Comparison of ENCODE assay signal across 14 cellular contexts in genomic region chr3:10206166-10206511, GRCh38. TPM values are rescaled to one million over a fixed set of nuclear protein-coding genes. Genes with fewer than 3 reads are reported as not detected.
DNase-seq lines count a peak whose midpoint lies in the region; ATAC-seq and TF ChIP-seq lines count a peak whose summit lies in the region.
"Had no signal": no experiment of that assay in that cellular context is flagged by ENCODE, and none has a peak within 500 bp of the region (broad histone marks: within the 10 kb centered on the region; RNA-seq: fewer than 3 reads in every experiment).

No MANE protein-coding gene starts in this region.

- DNase-seq in GM23338 (ENCODE audit: low spot score) (no peak), fibroblast of lung (ENCODE audit: low read depth in 2 of 2) (no peak), NCI-H1105 treated with DMSO at 0.1 percent for 48 hours (lab: John Stamatoyannopoulos, UW) (no peak), NCI-H2171 (lab: John Stamatoyannopoulos, UW) (no peak), AG08395 (ENCODE audit: low spot score) (no peak)
- no peak for DNase-seq in activated T-cell treated with anti-CD3 and anti-CD28 coated beads, Interleukin-2, amount 50 U/mL, for 72 hours
- DNase-seq: Kasumi-1; NCI-H1436; stimulated activated naive CD4-positive, alpha-beta T cell had no signal

- no peaks in the 10 kb centered on the region for H3F3A ChIP-seq in GM23338 (replicated peaks; ENCODE audit: low read depth)

- no peak overlapping the region for H3K9ac ChIP-seq in fibroblast of lung (ENCODE audit: insufficient read depth, low read length)
- H3K9ac ChIP-seq in skeletal muscle satellite cell (ENCODE audit: low read depth, low read length): peak overlapping the region; percentile 6

- no peaks in the 10 kb centered on the region for H3K9me3 Mint-ChIP-seq in GM23338
- no peaks in the 10 kb centered on the region for H3K9me3 Mint-ChIP-seq in activated T-cell treated with anti-CD3 and anti-CD28 coated beads, Interleukin-2, amount 50 U/mL, for 72 hours

- peak; percentile 63 for ATAC-seq in GM23338
- ATAC-seq in activated T-cell treated with anti-CD3 and anti-CD28 coated beads, Interleukin-2, amount 50 U/mL, for 72 hours (replicated peaks in 1 of 2): no peak
- ATAC-seq: GM12878 had no signal

- no peak for TF ChIP-seq CTCF in GM23338 (conservative IDR thresholded peaks at IDR 0.05; ENCODE audit: low read depth in 2 of 2)
- no peak for TF ChIP-seq CTCF in fibroblast of lung (conservative IDR thresholded peaks at IDR 0.05 in 1 of 2, IDR thresholded peaks at IDR 0.05 in 1 of 2; ENCODE audit: low read depth in 1 of 2, low read length in 2 of 2)

- no peaks in the 10 kb centered on the region for H4K20me1 ChIP-seq in GM23338 (replicated peaks; ENCODE audit: insufficient read depth)
- H4K20me1 ChIP-seq in fibroblast of lung (ENCODE audit: control insufficient read depth, extremely low read depth, insufficient read depth, low read length): no peaks in the 10 kb centered on the region

- H3K36me3 Mint-ChIP-seq in GM23338 (ENCODE audit: low read depth): no peaks in the 10 kb centered on the region
- peaks cover 0 to 2% of the 10 kb centered on the region in 2 donors for H3K36me3 Mint-ChIP-seq in activated T-cell treated with anti-CD3 and anti-CD28 coated beads, Interleukin-2, amount 50 U/mL, for 72 hours (ENCODE audit: insufficient read depth in 2 of 2)

- H3K27me3 ChIP-seq in GM23338 (ENCODE audit: insufficient read depth) (no peaks in the 10 kb centered on the region), fibroblast of lung (ENCODE audit: control insufficient read depth, insufficient read depth, low read length) (no peaks in the 10 kb centered on the region), skeletal muscle satellite cell (ENCODE audit: control insufficient read depth, insufficient read depth, low read length) (no peaks in the 10 kb centered on the region)
- H3K27me3 ChIP-seq: uterus had no signal

- H3K27ac ChIP-seq in GM23338 (ENCODE audit: low read depth): no peak overlapping the region
- H3K27ac ChIP-seq in angular gyrus (ENCODE audit: low read depth, low read length): peak overlapping the region; percentile 57
- peak overlapping the region; percentile 87 for H3K27ac ChIP-seq in fibroblast of lung (ENCODE audit: insufficient read depth, low read length)
- H3K27ac ChIP-seq: C4-2B had no signal

- no peaks in the 10 kb centered on the region for H3K4me1 Mint-ChIP-seq in GM23338
- peaks cover 41% of the 10 kb centered on the region for H3K4me1 Mint-ChIP-seq in activated T-cell treated with anti-CD3 and anti-CD28 coated beads, Interleukin-2, amount 50 U/mL, for 72 hours (ENCODE audit: low read depth)

- H3K9me3 ChIP-seq in fibroblast of lung (ENCODE audit: control insufficient read depth, insufficient read depth, low read depth, low read length) (no peaks in the 10 kb centered on the region), skeletal muscle satellite cell (replicated peaks; ENCODE audit: low read length) (no peaks in the 10 kb centered on the region)
- H3K9me3 ChIP-seq: uterus had no signal

- H3K27ac Mint-ChIP-seq in GM23338: no peak overlapping the region
- H3K27ac Mint-ChIP-seq in activated T-cell treated with anti-CD3 and anti-CD28 coated beads, Interleukin-2, amount 50 U/mL, for 72 hours: no peak overlapping the region

- H3K9me2 ChIP-seq in GM23338 (ENCODE audit: insufficient read depth): no peaks in the 10 kb centered on the region

- H3K4me3 ChIP-seq in GM23338 (no peak overlapping the region), fibroblast of lung (replicated peaks in 1 of 4; ENCODE audit: control extremely low read depth in 1 of 4, insufficient read depth in 1 of 4, low read depth in 3 of 4, low read length in 4 of 4) (no peak overlapping the region), skeletal muscle satellite cell (ENCODE audit: low read length) (peak overlapping the region; percentile 5)
- H3K4me3 ChIP-seq: GM12878, uterus had no signal

- no peak overlapping the region for H2AFZ ChIP-seq in GM23338
- no peak overlapping the region for H2AFZ ChIP-seq in fibroblast of lung (ENCODE audit: low read length)

- H3K79me2 ChIP-seq in GM23338 (replicated peaks; ENCODE audit: insufficient read depth) (no peaks in the 10 kb centered on the region), fibroblast of lung (ENCODE audit: control insufficient read depth, insufficient read depth, low read length) (no peaks in the 10 kb centered on the region)

- H3K27me3 Mint-ChIP-seq in GM23338 (ENCODE audit: insufficient read depth, low read depth, poor library complexity): peaks cover 5% of the 10 kb centered on the region
- H3K27me3 Mint-ChIP-seq in activated T-cell treated with anti-CD3 and anti-CD28 coated beads, Interleukin-2, amount 50 U/mL, for 72 hours (ENCODE audit: low read depth): no peaks in the 10 kb centered on the region

- H3K4me1 ChIP-seq in GM23338 (ENCODE audit: insufficient read depth) (no peaks in the 10 kb centered on the region), fibroblast of lung (ENCODE audit: control insufficient read depth, extremely low read depth, insufficient read depth, low read length) (peaks cover 16% of the 10 kb centered on the region), skeletal muscle satellite cell (ENCODE audit: control insufficient read depth, insufficient read depth, low read length) (peaks cover 30% of the 10 kb centered on the region)
- H3K4me1 ChIP-seq: uterus had no signal

- no peak overlapping the region for H3K4me2 ChIP-seq in GM23338
- peak overlapping the region; percentile 68 for H3K4me2 ChIP-seq in fibroblast of lung (ENCODE audit: extremely low read depth, insufficient read depth, low read length)
- H3K4me2 ChIP-seq in skeletal muscle satellite cell (ENCODE audit: low read length): peak overlapping the region; percentile 5

- no peak overlapping the region for H3K4me3 Mint-ChIP-seq in GM23338
- no peak overlapping the region for H3K4me3 Mint-ChIP-seq in activated T-cell treated with anti-CD3 and anti-CD28 coated beads, Interleukin-2, amount 50 U/mL, for 72 hours

- H3K36me3 ChIP-seq in GM23338 (ENCODE audit: insufficient read depth) (no peaks in the 10 kb centered on the region), fibroblast of lung (ENCODE audit: control insufficient read depth, insufficient read depth, low read length) (no peaks in the 10 kb centered on the region), skeletal muscle satellite cell (ENCODE audit: insufficient read depth, low read length) (peaks cover 20% of the 10 kb centered on the region)
- H3K36me3 ChIP-seq: uterus had no signal

TF ChIP-seq in GM23338, 12 proteins besides CTCF, POLR2A, EP300 and RAD21 (continues in another document):
- TF ChIP-seq ZNF114 (CRISPR knock-in tag; IDR thresholded peaks at IDR 0.05): no peak
- no peak for TF ChIP-seq STAT1 (IDR thresholded peaks at IDR 0.05; ENCODE audit: unreplicated experiment)
- TF ChIP-seq JUNB (IDR thresholded peaks at IDR 0.05; ENCODE audit: unreplicated experiment): no peak
- no peak for TF ChIP-seq ZNF331 (CRISPR knock-in tag; IDR thresholded peaks at IDR 0.05; ENCODE audit: low read depth)
- no peak for TF ChIP-seq EZH2phosphoT487 (IDR thresholded peaks at IDR 0.05; ENCODE audit: unreplicated experiment)
- no peak for TF ChIP-seq POLR2AphosphoS5 (IDR thresholded peaks at IDR 0.05; ENCODE audit: low read depth)
- TF ChIP-seq EZH2 (IDR thresholded peaks at IDR 0.05; ENCODE audit: low read depth, unreplicated experiment): no peak

RNA-seq across cellular contexts. Expression of gene IRAK2, which starts 41.4 kb away (rescaled TPM):
- 0.85 and 1.4 TPM in 2 replicates for total RNA-seq in GM23338 (2014; rRNA removed; shearing (Covaris generic))
- 0.37 and 0.68 TPM in 2 replicates for polyA plus RNA-seq in GM23338 (2016; fragmentation: Nextera tagmentation; extraction: Ambion mirVana)
- 4.4 and 6.6 TPM in 2 replicates for total RNA-seq in fibroblast of lung
- 1.5 and 3.6 TPM in 2 replicates for polyA plus RNA-seq in fibroblast of lung
- 0.64 and 1.7 TPM in 2 replicates for polyA plus RNA-seq in fibroblast of lung (2012)
- 1.8 and 4.7 TPM in 2 replicates for polyA minus RNA-seq in fibroblast of lung (ENCODE audit: low replicate concordance)
- total RNA-seq in skeletal muscle satellite cell (2012; rRNA removed): 10.9 and 15.7 TPM in 2 replicates
- 10 to 100 TPM in 1 of 2 donors, 1 to 10 TPM in 1; 9.4 to 11.8 TPM for total RNA-seq in activated T-cell treated with anti-CD3 and anti-CD28 coated beads, Interleukin-2, amount 50 U/mL, for 72 hours

RNA-seq across cellular contexts. Expression of gene TATDN2, which starts 42.1 kb away (rescaled TPM):
- 19.1 and 21.8 TPM in 2 replicates for total RNA-seq in GM23338 (2014; rRNA removed; shearing (Covaris generic))
- polyA plus RNA-seq in GM23338 (2016; fragmentation: Nextera tagmentation; extraction: Ambion mirVana): 4.8 and 6.1 TPM in 2 replicates
- 9.0 and 12.4 TPM in 2 replicates for total RNA-seq in fibroblast of lung
- 16.5 and 20.9 TPM in 2 replicates for polyA plus RNA-seq in fibroblast of lung
- 17.8 and 25.1 TPM in 2 replicates for polyA plus RNA-seq in fibroblast of lung (2012)
- polyA minus RNA-seq in fibroblast of lung (ENCODE audit: low replicate concordance): 21.0 and 33.0 TPM in 2 replicates
- total RNA-seq in skeletal muscle satellite cell (2012; rRNA removed): 13.4 and 21.6 TPM in 2 replicates
- 10 to 100 TPM; 40.8 to 49.8 TPM for total RNA-seq in activated T-cell treated with anti-CD3 and anti-CD28 coated beads, Interleukin-2, amount 50 U/mL, for 72 hours
